8 cellular contexts compared by ENCODE assay signal in the genomic region with DNA sequence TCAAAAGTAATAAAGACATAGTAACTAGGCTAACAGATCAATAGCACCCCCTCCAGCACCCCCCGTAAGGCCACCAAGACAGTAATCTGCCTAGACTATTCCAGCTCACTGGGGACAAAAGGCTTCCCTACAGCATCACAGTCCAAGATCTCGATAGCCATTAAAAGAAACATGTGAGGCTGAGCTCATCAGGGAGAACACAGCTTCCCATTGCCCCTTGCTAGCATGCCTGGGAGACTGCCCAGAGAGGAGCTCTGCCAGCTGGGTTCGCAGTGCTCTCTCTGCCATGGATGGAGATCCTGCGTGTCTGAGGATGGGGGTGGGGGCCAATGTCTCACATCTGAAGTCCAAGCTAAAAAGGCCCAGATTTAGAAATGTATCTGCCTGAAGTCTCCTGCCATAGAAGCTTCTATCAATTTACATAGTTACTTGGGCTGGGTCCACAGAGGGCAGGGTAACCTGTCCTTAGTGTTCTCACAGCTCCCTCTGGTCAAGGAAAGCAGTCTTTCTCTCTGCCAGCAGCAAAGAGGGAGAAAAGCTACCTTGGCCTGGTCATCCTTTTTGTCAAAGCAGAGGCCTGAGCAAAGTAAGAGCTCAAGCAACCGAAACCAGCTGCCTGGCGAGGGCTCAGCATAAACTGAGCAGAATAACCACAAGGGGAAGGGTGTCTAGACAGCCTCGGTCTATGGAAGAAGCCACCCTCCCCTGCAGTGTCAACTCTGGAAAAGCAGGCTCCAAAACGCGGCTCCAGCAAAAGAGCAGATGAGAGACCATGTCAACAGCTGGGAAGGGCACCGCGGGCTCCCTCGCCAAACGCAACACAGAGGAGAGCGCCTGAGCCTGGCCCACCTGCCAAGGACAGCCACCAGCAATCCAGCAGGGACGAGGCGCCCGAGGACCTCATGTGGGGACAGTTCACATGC. TPM values are rescaled to one million over a fixed set of nuclear protein-coding genes. Genes with fewer than 3 reads are reported as not detected.
DNase-seq lines count a peak whose midpoint lies in the region; TF ChIP-seq lines count a peak whose summit lies in the region.

No MANE protein-coding gene starts in this region.

- peak overlapping the region in 1 of 4 donors; percentile 6 for H3K4me3 ChIP-seq in Peyer's patch

- H3K36me3 Mint-ChIP-seq in HFFc6 (ENCODE audit: low read depth), result no peaks in the 10 kb centered on the region

- no peaks in the 10 kb centered on the region for H3K36me3 ChIP-seq in Peyer's patch

- peak overlapping the region; percentile 25 to 70 (median 56) for H3K27ac ChIP-seq in Peyer's patch

- H3K9me3 Mint-ChIP-seq in HFFc6, result no peaks in the 10 kb centered on the region

- H3K27me3 ChIP-seq in Peyer's patch, result no peaks in the 10 kb centered on the region

- H3K27ac Mint-ChIP-seq in HFFc6, result no peak overlapping the region

- H3K4me3 Mint-ChIP-seq in HFFc6, result no peak overlapping the region

- no peaks in the 10 kb centered on the region for H3K9me3 ChIP-seq in Peyer's patch

- H3K4me1 ChIP-seq in Peyer's patch, result peaks cover 12 to 91% (median 23%) of the 10 kb centered on the region in 4 donors

- peaks cover 7% of the 10 kb centered on the region for H3K27me3 Mint-ChIP-seq in HFFc6 (ENCODE audit: insufficient read depth)

- DNase-seq in activated naive CD4-positive, alpha-beta T cell treated with Interleukin-2 at 50 U/mL for 16 hours, result peak; percentile 25
- DNase-seq in activated naive CD4-positive, alpha-beta T cell treated with anti-CD3 and anti-CD28 coated beads, Interleukin-2, amount 50 U/mL, for 16 hours, result no peak
- DNase-seq in Peyer's patch (peak in 2 of 3 donors; percentile 56 to 62), fibroblast of gingiva (ENCODE audit: low read depth) (peak; percentile 76), occipital lobe (lab: John Stamatoyannopoulos, UW) (peak; percentile 85), HFFc6 (no peak), SIG-M5 treated with dmso at 0.1 percent for 504 hours (lab: John Stamatoyannopoulos, UW; ENCODE audit: unreplicated experiment) (no peak)
- DNase-seq in stimulated activated CD4-positive, alpha-beta T cell treated with anti-CD3 and anti-CD28 coated beads, Interleukin-2, amount 100 ng/mL, for 24 hours, result no peak

- TF ChIP-seq POLR2A in Peyer's patch (IDR thresholded peaks at IDR 0.05), result no peak

- TF ChIP-seq CTCF in Peyer's patch (IDR thresholded peaks at IDR 0.05), result no peak
- no peak for TF ChIP-seq CTCF in HFFc6 (IDR thresholded peaks at IDR 0.05)

- H3K4me1 Mint-ChIP-seq in HFFc6 (ENCODE audit: low read depth), result peaks cover 37% of the 10 kb centered on the region

RNA-seq across cellular contexts. Expression of gene LRIG1, which starts 17.6 kb away (rescaled TPM):
- 10 to 100 TPM; 28.5 to 65.2 (median 59.2) TPM for total RNA-seq in Peyer's patch
- 72.7 TPM for total RNA-seq in occipital lobe
- 1 to 10 TPM; 1.7 to 2.7 (median 2.2) TPM for total RNA-seq in HFFc6 (2021; fragmentation: NEBNext Ultra II Directional; extraction: Animal tissue kit (Norgen Biotek cat#: 25700))

Comparison
In these comparisons a context has a peak if more than half of its experiments do, and no peak if none do; other contexts are left out.
1. DNase-seq: peak in activated naive CD4-positive, alpha-beta T cell treated with Interleukin-2 at 50 U/mL for 16 hours (single experiment), Peyer's patch (2 of 3), fibroblast of gingiva (single experiment) and occipital lobe (single experiment); none in activated naive CD4-positive, alpha-beta T cell treated with anti-CD3 and anti-CD28 coated beads, Interleukin-2, amount 50 U/mL, for 16 hours (single experiment), stimulated activated CD4-positive, alpha-beta T cell treated with anti-CD3 and anti-CD28 coated beads, Interleukin-2, amount 100 ng/mL, for 24 hours (0 of 2), HFFc6 (single experiment) and SIG-M5 treated with dmso at 0.1 percent for 504 hours (single experiment).
2. RNA of gene LRIG1, which starts 17.6 kb away (total RNA-seq): 72.7 TPM in occipital lobe (single experiment) and 28.5 to 65.2 TPM in Peyer's patch; 1.7 to 2.7 TPM in HFFc6; every median in the first group is over 4 times any median in the second.